15 cellular contexts compared by ENCODE assay signal in genomic region chr1:198304431-198304830, GRCh38.
"Had no signal": no experiment of that assay in that cellular context is flagged by ENCODE, and none has a peak within 500 bp of the region (broad histone marks: within the 10 kb centered on the region; RNA-seq: fewer than 3 reads in every experiment).

No MANE protein-coding gene starts in this region.

- H3K9me3 ChIP-seq: gastrocnemius medialis, heart right ventricle, right atrium auricular region, sigmoid colon had no signal

- H3K4me3 ChIP-seq: coronary artery, gastrocnemius medialis, heart right ventricle, right atrium auricular region, sigmoid colon, skin epidermis had no signal

- H3K36me3 ChIP-seq: gastrocnemius medialis had no signal

- H3K27me3 Mint-ChIP-seq: naive thymus-derived CD4-positive, alpha-beta T cell had no signal

- H3K27ac ChIP-seq: coronary artery, gastrocnemius medialis, heart right ventricle, right atrium auricular region, sigmoid colon, skin epidermis had no signal

- ATAC-seq: gastrocnemius medialis; heart right ventricle; naive thymus-derived CD4-positive, alpha-beta T cell had no signal

- H3K27me3 ChIP-seq: gastrocnemius medialis, heart right ventricle, right atrium auricular region, sigmoid colon had no signal

- DNase-seq: effector CD4-positive, alpha-beta T cell; endodermal cell; gastrocnemius medialis; heart right ventricle; hypothalamus; kidney glomerular epithelial cell; naive thymus-derived CD4-positive, alpha-beta T cell; sigmoid colon; stimulated activated CD4-positive, alpha-beta T cell treated with anti-CD3 and anti-CD28 coated beads, Interleukin-2, amount 100 ng/mL, for 24 hours; stimulated activated naive CD4-positive, alpha-beta T cell treated with Interleukin-2 at 50 U/mL for 16 hours; trophoblast cell had no signal

- H3K4me3 Mint-ChIP-seq: endodermal cell; naive thymus-derived CD4-positive, alpha-beta T cell; neural crest cell had no signal

- H3K4me1 ChIP-seq: gastrocnemius medialis, heart right ventricle, right atrium auricular region, sigmoid colon had no signal

- H3K27ac Mint-ChIP-seq: endodermal cell; naive thymus-derived CD4-positive, alpha-beta T cell had no signal
